In genomic region chr3:102810937-102811336, GRCh38 we compare ENCODE assay signal across 23 cellular contexts.
"Had no signal": no experiment of that assay in that cellular context is flagged by ENCODE, and none has a peak within 500 bp of the region (broad histone marks: within the 10 kb centered on the region; RNA-seq: fewer than 3 reads in every experiment).

No MANE protein-coding gene starts in this region.

- H3K27ac ChIP-seq: breast epithelium, colonic mucosa, KMS-11 had no signal

- H3K27me3 ChIP-seq: breast epithelium, colonic mucosa, MG63 had no signal

- H3K9me3 ChIP-seq: breast epithelium, colonic mucosa, MG63 had no signal

- H3K36me3 ChIP-seq: breast epithelium, colonic mucosa, MG63 had no signal

- H3K4me3 ChIP-seq: breast epithelium, colonic mucosa, MG63 had no signal

- ATAC-seq: activated CD8-positive, alpha-beta T cell treated with anti-CD3 and anti-CD28 coated beads, Interleukin-2, amount 10 ng/mL, durations not matched to agents 7 days and 5 days; WTC11 had no signal

- H3K9ac ChIP-seq: KMS-11 had no signal

- DNase-seq: activated CD4-positive, alpha-beta T cell treated with anti-CD3 and anti-CD28 coated beads for 48 hours; activated CD4-positive, alpha-beta T cell treated with anti-CD3 and anti-CD28 coated beads, Interleukin-2, amount 50 U/mL, for 4 hours; activated CD4-positive, CD25-positive, alpha-beta regulatory T cell treated with anti-CD3 and anti-CD28 coated beads, Interleukin-2, amount 50 U/mL, for 72 hours; activated CD8-positive, alpha-beta memory T cell treated with anti-CD3 and anti-CD28 coated beads, Interleukin-2, amount 50 U/mL, for 48 hours; activated CD8-positive, alpha-beta T cell treated with anti-CD3 and anti-CD28 coated beads, Interleukin-2, amount 10 ng/mL, durations not matched to agents 7 days and 5 days; activated effector memory CD4-positive, alpha-beta T cell treated with Interleukin-2 at 50 U/mL for 16 hours; activated naive CD4-positive, alpha-beta T cell; activated T-cell treated with anti-CD3 and anti-CD28 coated beads, Interleukin-2, amount 50 U/mL, for 1 hour; aorta; caudate nucleus; colonic mucosa; MG63; NCI-H1092 treated with DMSO at 0.1 percent for 48 hours; NCI-H1417 treated with DMSO at 0.1 percent for 48 hours; NCI-H1694 treated with DMSO at 0.1 percent for 48 hours; NCI-H2029 treated with DMSO at 0.1 percent for 48 hours; NCI-H226; NCI-H526; NCI-H774; SIG-M5 had no signal

- H3K4me1 ChIP-seq: breast epithelium, colonic mucosa had no signal

- H3K4me2 ChIP-seq: KMS-11 had no signal
